ENCODE assay signal across 8 cellular contexts in genomic region chr6:7086488-7086887, GRCh38. TPM values are rescaled to one million over a fixed set of nuclear protein-coding genes. Genes with fewer than 3 reads are reported as not detected.
DNase-seq lines count a peak whose midpoint lies in the region; ATAC-seq and FAIRE-seq lines count a peak whose summit lies in the region.

No MANE protein-coding gene starts in this region.

- FAIRE-seq in colon (lab: Jason Lieb, UNC), result peak; percentile 5

- H3K4me3 Mint-ChIP-seq in natural killer cell treated with Interleukin-12 subunit alpha and Interleukin-12 subunit beta and Interleukin-15 and Interleukin-18, amount 100 ng/mL, for 72 hours, result peak overlapping the region; percentile 87

- peaks cover 0 to 6% of the 10 kb centered on the region in 2 donors for H3K27me3 Mint-ChIP-seq in natural killer cell treated with Interleukin-12 subunit alpha and Interleukin-12 subunit beta and Interleukin-15 and Interleukin-18, amount 100 ng/mL, for 72 hours

- peaks cover 22 to 24% of the 10 kb centered on the region in 2 donors for H3K4me1 Mint-ChIP-seq in natural killer cell treated with Interleukin-12 subunit alpha and Interleukin-12 subunit beta and Interleukin-15 and Interleukin-18, amount 100 ng/mL, for 72 hours (ENCODE audit: low read depth in 2 of 2)

- peak; percentile 83 for DNase-seq in RPMI8226
- no peak for DNase-seq in natural killer cell treated with Interleukin-12 subunit alpha and Interleukin-12 subunit beta and Interleukin-15 and Interleukin-18, amount 100 ng/mL, for 72 hours (ENCODE audit: low spot score)
- DNase-seq in COLO668 (lab: John Stamatoyannopoulos, UW; ENCODE audit: unreplicated experiment), result no peak
- no peak for DNase-seq in NCI-H2081 treated with DMSO at 0.1 percent for 48 hours (lab: John Stamatoyannopoulos, UW)
- DNase-seq in OCI-M2 (lab: John Stamatoyannopoulos, UW; ENCODE audit: unreplicated experiment), result no peak

- H3K27ac Mint-ChIP-seq in natural killer cell treated with Interleukin-12 subunit alpha and Interleukin-12 subunit beta and Interleukin-15 and Interleukin-18, amount 100 ng/mL, for 72 hours, result peak overlapping the region; percentile 51 to 89

- H3K9me3 Mint-ChIP-seq in natural killer cell treated with Interleukin-12 subunit alpha and Interleukin-12 subunit beta and Interleukin-15 and Interleukin-18, amount 100 ng/mL, for 72 hours, result no peaks in the 10 kb centered on the region

- ATAC-seq in GM18508 (IDR thresholded peaks at IDR 0.05; ENCODE audit: insufficient read depth, unreplicated experiment), result peak; percentile 41
- ATAC-seq in HG02798 (IDR thresholded peaks at IDR 0.05; ENCODE audit: poor library complexity, unreplicated experiment), result peak; percentile 71
- peak; percentile 78 to 85 for ATAC-seq in natural killer cell treated with Interleukin-12 subunit alpha and Interleukin-12 subunit beta and Interleukin-15 and Interleukin-18, amount 100 ng/mL, for 72 hours

- no peaks in the 10 kb centered on the region for H3K36me3 Mint-ChIP-seq in natural killer cell treated with Interleukin-12 subunit alpha and Interleukin-12 subunit beta and Interleukin-15 and Interleukin-18, amount 100 ng/mL, for 72 hours

RNA-seq across cellular contexts. Expression of gene RREB1, which starts 21.3 kb away (rescaled TPM):
- 10 to 100 TPM; 20.6 to 27.5 TPM for total RNA-seq in natural killer cell treated with Interleukin-12 subunit alpha and Interleukin-12 subunit beta and Interleukin-15 and Interleukin-18, amount 100 ng/mL, for 72 hours
